In genomic region chr1:116842654-116843053, GRCh38 we compare ENCODE assay signal across 16 cellular contexts.
A peak's percentile ranks its signal among the peaks of the same experiment; 100 is the strongest.
DNase-seq lines count a peak whose midpoint lies in the region; ATAC-seq and TF ChIP-seq lines count a peak whose summit lies in the region.
"Had no signal": no experiment of that assay in that cellular context is flagged by ENCODE, and none has a peak within 500 bp of the region (broad histone marks: within the 10 kb centered on the region; RNA-seq: fewer than 3 reads in every experiment).

No MANE protein-coding gene starts in this region.

- no peak for ATAC-seq in activated CD8-positive, alpha-beta T cell treated with anti-CD3 and anti-CD28 coated beads, Interleukin-2, amount 10 ng/mL, durations not matched to agents 7 days and 5 days
- ATAC-seq in activated CD8-positive, alpha-beta T cell treated with anti-CD3 and anti-CD28 coated beads for 36 hours, result no peak
- ATAC-seq in esophagus mucosa (peak; percentile 20), GM21360 (IDR thresholded peaks at IDR 0.05; ENCODE audit: unreplicated experiment) (no peak)
- ATAC-seq in effector memory CD8-positive, alpha-beta T cell (replicated peaks), result no peak

- H3F3A ChIP-seq in smooth muscle cell (ENCODE audit: low read depth), result peaks cover 7% of the 10 kb centered on the region

- H3K27ac ChIP-seq in smooth muscle cell (ENCODE audit: low read depth), result no peak overlapping the region
- H3K27ac ChIP-seq: dorsolateral prefrontal cortex, right atrium auricular region, VCaP had no signal

- H2AFZ ChIP-seq in smooth muscle cell (ENCODE audit: low read depth), result no peak overlapping the region

- H3K9me3 Mint-ChIP-seq in activated CD8-positive, alpha-beta T cell treated with anti-CD3 and anti-CD28 coated beads, Interleukin-2, amount 10 ng/mL, durations not matched to agents 7 days and 5 days (ENCODE audit: insufficient read depth), result peaks cover 4% of the 10 kb centered on the region
- peaks cover 8% of the 10 kb centered on the region for H3K9me3 Mint-ChIP-seq in activated CD8-positive, alpha-beta T cell treated with anti-CD3 and anti-CD28 coated beads for 36 hours
- no peaks in the 10 kb centered on the region for H3K9me3 Mint-ChIP-seq in effector memory CD8-positive, alpha-beta T cell

- no peaks in the 10 kb centered on the region for H3K27me3 Mint-ChIP-seq in activated CD8-positive, alpha-beta T cell treated with anti-CD3 and anti-CD28 coated beads, Interleukin-2, amount 10 ng/mL, durations not matched to agents 7 days and 5 days (ENCODE audit: low read depth)
- H3K27me3 Mint-ChIP-seq in activated CD8-positive, alpha-beta T cell treated with anti-CD3 and anti-CD28 coated beads for 36 hours, result no peaks in the 10 kb centered on the region
- H3K27me3 Mint-ChIP-seq in effector memory CD8-positive, alpha-beta T cell, result peaks cover 0 to 5% of the 10 kb centered on the region in 2 donors
- H3K27me3 Mint-ChIP-seq: activated naive CD8-positive, alpha-beta T cell treated with anti-CD3 and anti-CD28 coated beads for 36 hours had no signal

- H3K4me3 Mint-ChIP-seq in activated CD8-positive, alpha-beta T cell treated with anti-CD3 and anti-CD28 coated beads, Interleukin-2, amount 10 ng/mL, durations not matched to agents 7 days and 5 days, result no peak overlapping the region
- no peak overlapping the region for H3K4me3 Mint-ChIP-seq in activated CD8-positive, alpha-beta T cell treated with anti-CD3 and anti-CD28 coated beads for 36 hours
- H3K4me3 Mint-ChIP-seq in effector memory CD8-positive, alpha-beta T cell, result no peak overlapping the region
- H3K4me3 Mint-ChIP-seq: activated naive CD8-positive, alpha-beta T cell treated with anti-CD3 and anti-CD28 coated beads for 36 hours had no signal

- CTCF ChIA-PET in activated CD8-positive, alpha-beta T cell treated with anti-CD3 and anti-CD28 coated beads, Interleukin-2, amount 10 ng/mL, durations not matched to agents 7 days and 5 days (lab: Charles Lee), result interaction anchor here (0.7 to 1.2 kb wide), 6 partner anchors 12 to 105 kb away, joined by 3 to 4 read pairs (median 3); no protein-coding TSS in a partner anchor
- CTCF ChIA-PET in activated CD8-positive, alpha-beta T cell treated with anti-CD3 and anti-CD28 coated beads for 36 hours (lab: Charles Lee), result interaction anchor here (1.3 to 1.9 kb wide), 3 partner anchors 11 to 118 kb away, joined by 3 to 6 read pairs (median 3); no protein-coding TSS in a partner anchor

- H3K4me1 ChIP-seq in smooth muscle cell (ENCODE audit: low read depth), result no peaks in the 10 kb centered on the region
- H3K4me1 ChIP-seq: right atrium auricular region had no signal

- H3K4me1 Mint-ChIP-seq in activated CD8-positive, alpha-beta T cell treated with anti-CD3 and anti-CD28 coated beads, Interleukin-2, amount 10 ng/mL, durations not matched to agents 7 days and 5 days (ENCODE audit: low read depth), result peaks cover 3% of the 10 kb centered on the region
- peaks cover 5% of the 10 kb centered on the region for H3K4me1 Mint-ChIP-seq in activated CD8-positive, alpha-beta T cell treated with anti-CD3 and anti-CD28 coated beads for 36 hours (ENCODE audit: low read depth)
- H3K4me1 Mint-ChIP-seq in effector memory CD8-positive, alpha-beta T cell (ENCODE audit: low read depth in 2 of 2), result no peaks in the 10 kb centered on the region

- H3K27me3 ChIP-seq in smooth muscle cell (ENCODE audit: low read depth), result no peaks in the 10 kb centered on the region
- H3K27me3 ChIP-seq: dorsolateral prefrontal cortex, right atrium auricular region had no signal

- DNase-seq in activated CD8-positive, alpha-beta T cell treated with anti-CD3 and anti-CD28 coated beads, Interleukin-2, amount 10 ng/mL, durations not matched to agents 7 days and 5 days, result no peak
- DNase-seq in activated CD8-positive, alpha-beta T cell treated with anti-CD3 and anti-CD28 coated beads for 36 hours, result no peak
- DNase-seq in RPMI7951 (ENCODE audit: low read depth), result peak; percentile 39
- DNase-seq in smooth muscle cell (lab: John Stamatoyannopoulos, UW; ENCODE audit: unreplicated experiment), result no peak
- no peak for DNase-seq in NCI-H1417 (lab: John Stamatoyannopoulos, UW)
- no peak for DNase-seq in effector memory CD8-positive, alpha-beta T cell
- DNase-seq: activated naive CD8-positive, alpha-beta T cell treated with anti-CD3 and anti-CD28 coated beads for 36 hours; dorsolateral prefrontal cortex; HCEC 1CT; kidney; SHP77; stimulated activated CD4-positive, alpha-beta T cell treated with anti-CD3 and anti-CD28 coated beads, Interleukin-2, amount 100 ng/mL, for 48 hours had no signal

- H3K27ac Mint-ChIP-seq in activated CD8-positive, alpha-beta T cell treated with anti-CD3 and anti-CD28 coated beads, Interleukin-2, amount 10 ng/mL, durations not matched to agents 7 days and 5 days, result peak overlapping the region; percentile 22
- no peak overlapping the region for H3K27ac Mint-ChIP-seq in activated CD8-positive, alpha-beta T cell treated with anti-CD3 and anti-CD28 coated beads for 36 hours
- no peak overlapping the region for H3K27ac Mint-ChIP-seq in effector memory CD8-positive, alpha-beta T cell
- H3K27ac Mint-ChIP-seq: activated naive CD8-positive, alpha-beta T cell treated with anti-CD3 and anti-CD28 coated beads for 36 hours had no signal

- H3K36me3 ChIP-seq in smooth muscle cell (ENCODE audit: low read depth), result no peaks in the 10 kb centered on the region
- H3K36me3 ChIP-seq: right atrium auricular region had no signal

- H3K79me2 ChIP-seq in smooth muscle cell (ENCODE audit: low read depth), result no peaks in the 10 kb centered on the region

- no peak overlapping the region for H3K9ac ChIP-seq in smooth muscle cell (ENCODE audit: low read depth)

- no peak for TF ChIP-seq CTCF in activated CD8-positive, alpha-beta T cell treated with anti-CD3 and anti-CD28 coated beads for 36 hours (IDR thresholded peaks at IDR 0.05)
- TF ChIP-seq CTCF in smooth muscle cell (IDR thresholded peaks at IDR 0.05; ENCODE audit: borderline replicate concordance, insufficient read depth, poor library complexity, severe bottlenecking), result peak; percentile 2

- H3K4me2 ChIP-seq in smooth muscle cell, result no peak overlapping the region

- intact Hi-C loops in activated CD8-positive, alpha-beta T cell treated with anti-CD3 and anti-CD28 coated beads for 36 hours (cut with micrococcal nuclease), result no loop called here

- WGBS in smooth muscle cell (ENCODE audit: low lambda C conversion rate), result 93% methylated on average over 4 of the region's 4 CpGs

- H4K20me1 ChIP-seq in smooth muscle cell (ENCODE audit: low read depth), result no peaks in the 10 kb centered on the region

- POLR2A ChIA-PET in activated CD8-positive, alpha-beta T cell treated with anti-CD3 and anti-CD28 coated beads, Interleukin-2, amount 10 ng/mL, durations not matched to agents 7 days and 5 days (lab: Charles Lee), result no interaction called here
- POLR2A ChIA-PET in activated CD8-positive, alpha-beta T cell treated with anti-CD3 and anti-CD28 coated beads for 36 hours (lab: Charles Lee), result interaction anchor here (0.7 to 1.0 kb wide), 3 partner anchors 105 to 314 kb away, joined by 3 to 4 read pairs (median 3); partner anchors contain the start of gene TTF2

- peaks cover 6% of the 10 kb centered on the region for H3K36me3 Mint-ChIP-seq in activated CD8-positive, alpha-beta T cell treated with anti-CD3 and anti-CD28 coated beads, Interleukin-2, amount 10 ng/mL, durations not matched to agents 7 days and 5 days (ENCODE audit: low read depth)
- H3K36me3 Mint-ChIP-seq in activated CD8-positive, alpha-beta T cell treated with anti-CD3 and anti-CD28 coated beads for 36 hours (ENCODE audit: low read depth), result no peaks in the 10 kb centered on the region
- H3K36me3 Mint-ChIP-seq in effector memory CD8-positive, alpha-beta T cell (ENCODE audit: insufficient read depth), result no peaks in the 10 kb centered on the region
- H3K36me3 Mint-ChIP-seq: activated naive CD8-positive, alpha-beta T cell treated with anti-CD3 and anti-CD28 coated beads for 36 hours had no signal

- H3K9me3 ChIP-seq in smooth muscle cell (replicated peaks; ENCODE audit: low read depth), result peaks cover 8% of the 10 kb centered on the region

- no peak overlapping the region for H3K4me3 ChIP-seq in smooth muscle cell
- H3K4me3 ChIP-seq: dorsolateral prefrontal cortex, right atrium auricular region had no signal
